In genomic region chr16:85529489-85530369, GRCh38 we compare ENCODE assay signal across 16 cellular contexts.
DNase-seq lines count a peak whose midpoint lies in the region; ATAC-seq and TF ChIP-seq lines count a peak whose summit lies in the region.
"Had no signal": no experiment of that assay in that cellular context is flagged by ENCODE, and none has a peak within 500 bp of the region (broad histone marks: within the 10 kb centered on the region; RNA-seq: fewer than 3 reads in every experiment).

No MANE protein-coding gene starts in this region.

- H2AK5ac ChIP-seq in neuronal stem cell (ENCODE audit: low read depth, low read length): no peak overlapping the region

- H3K27ac ChIP-seq in endodermal cell (ENCODE audit: low read depth, low read length) (no peak overlapping the region), neuronal stem cell (replicated peaks; ENCODE audit: low read length) (no peak overlapping the region)
- H3K27ac ChIP-seq: vagina had no signal

- H3K27me3 Mint-ChIP-seq in Caco-2 (ENCODE audit: insufficient read depth, unreplicated experiment) (no peaks in the 10 kb centered on the region), endodermal cell (ENCODE audit: insufficient read depth) (no peaks in the 10 kb centered on the region)

- peaks cover 67% of the 10 kb centered on the region for H3K4me1 ChIP-seq in Caco-2
- peaks cover 2% of the 10 kb centered on the region for H3K4me1 ChIP-seq in endodermal cell (ENCODE audit: control insufficient read depth, insufficient read depth, low read length)
- peaks cover 15 to 42% of the 10 kb centered on the region in 2 donors for H3K4me1 ChIP-seq in neuronal stem cell (ENCODE audit: control insufficient read depth in 2 of 2, insufficient read depth in 1 of 2, low read depth in 1 of 2, low read length in 2 of 2)
- no peaks in the 10 kb centered on the region for H3K4me1 ChIP-seq in mucosa of descending colon (ENCODE audit: low read depth)

- no peaks in the 10 kb centered on the region for H3K79me1 ChIP-seq in neuronal stem cell (ENCODE audit: low read depth, low read length)

- H2BK120ac ChIP-seq in neuronal stem cell (ENCODE audit: low read depth, low read length): no peak overlapping the region

- peak overlapping the region; percentile 13 for H3K27ac Mint-ChIP-seq in Caco-2 (ENCODE audit: unreplicated experiment)
- H3K27ac Mint-ChIP-seq in endodermal cell: no peak overlapping the region

- CTCF ChIA-PET in Caco-2 (lab: Charles Lee): interaction anchor here (0.6 to 2.8 kb wide), 7 partner anchors 9 to 80 kb away, joined by 3 to 12 read pairs (median 6); no protein-coding TSS in a partner anchor

- ATAC-seq in mucosa of descending colon (no peak), GM21367 (IDR thresholded peaks at IDR 0.05; ENCODE audit: unreplicated experiment) (no peak)
- ATAC-seq: sciatic nerve had no signal

- POLR2A ChIA-PET in Caco-2 (lab: Charles Lee): no interaction called here

- DNase-seq in Caco-2: no peak
- peak; percentile 97 for DNase-seq in NCI-H82 (lab: John Stamatoyannopoulos, UW)
- no peak for DNase-seq in endodermal cell
- DNase-seq in neuronal stem cell (ENCODE audit: low spot score): no peak
- DNase-seq in mucosa of descending colon: no peak
- no peak for DNase-seq in SKM-1 (lab: John Stamatoyannopoulos, UW; ENCODE audit: unreplicated experiment)
- no peak for DNase-seq in COR-L47 (lab: John Stamatoyannopoulos, UW)
- DNase-seq: aorta, hippocampal formation, Karpas-422, midbrain, NCI-H69, stomach had no signal

- no TSS peak for BruUV-seq in Caco-2 (replicated peaks; lab: Mats Ljungman, UMichigan)

- H3K9ac ChIP-seq in endodermal cell (ENCODE audit: extremely low read depth, low read length, poor library complexity, severe bottlenecking) (no peak overlapping the region), neuronal stem cell (ENCODE audit: low read depth, low read length, poor library complexity) (no peak overlapping the region)

- H3K4me3 ChIP-seq in Caco-2 (ENCODE audit: low read depth, low read length) (no peak overlapping the region), endodermal cell (ENCODE audit: low read length) (no peak overlapping the region), neuronal stem cell (ENCODE audit: low read length in 2 of 2) (no peak overlapping the region), mucosa of descending colon (no peak overlapping the region)
- H3K4me3 ChIP-seq: stomach, vagina had no signal

- no peak overlapping the region for H2BK5ac ChIP-seq in neuronal stem cell (ENCODE audit: low read length)

- H3K9me3 Mint-ChIP-seq in Caco-2 (ENCODE audit: unreplicated experiment) (no peaks in the 10 kb centered on the region), endodermal cell (no peaks in the 10 kb centered on the region)

- no peaks in the 10 kb centered on the region for H3K27me3 ChIP-seq in Caco-2 (replicated peaks; ENCODE audit: control insufficient read depth, insufficient read depth, low read length)
- H3K27me3 ChIP-seq in endodermal cell (ENCODE audit: control insufficient read depth, insufficient read depth, low read length, poor library complexity, severe bottlenecking): no peaks in the 10 kb centered on the region
- H3K27me3 ChIP-seq in neuronal stem cell (ENCODE audit: control insufficient read depth in 3 of 3, insufficient read depth in 3 of 3, low read depth in 1 of 3, low read length in 3 of 3): peaks cover 0 to 37% (median 0%) of the 10 kb centered on the region in 3 experiments
- H3K27me3 ChIP-seq: stomach, vagina had no signal

- no peak overlapping the region for H4K8ac ChIP-seq in neuronal stem cell (ENCODE audit: low read depth, low read length)

- no peak overlapping the region for H2BK15ac ChIP-seq in neuronal stem cell (ENCODE audit: low read length)

- H2AFZ ChIP-seq in neuronal stem cell (ENCODE audit: low read length): no peak overlapping the region

- H3K9me3 ChIP-seq in Caco-2 (no peaks in the 10 kb centered on the region), endodermal cell (ENCODE audit: control insufficient read depth, low read length) (no peaks in the 10 kb centered on the region), neuronal stem cell (replicated peaks in 1 of 2; ENCODE audit: control insufficient read depth in 2 of 2, insufficient read depth in 1 of 2, low read depth in 1 of 2, low read length in 2 of 2) (peaks cover 0 to 4% of the 10 kb centered on the region in 2 donors), mucosa of descending colon (no peaks in the 10 kb centered on the region)
- H3K9me3 ChIP-seq: stomach, vagina had no signal

- H3K23ac ChIP-seq in neuronal stem cell (ENCODE audit: low read depth, low read length, poor library complexity): peak overlapping the region; percentile 14

- no peak overlapping the region for H4K91ac ChIP-seq in neuronal stem cell (ENCODE audit: low read depth, low read length, poor library complexity)

- H3K36me3 Mint-ChIP-seq in Caco-2 (ENCODE audit: insufficient read depth, unreplicated experiment) (peaks cover 8% of the 10 kb centered on the region), endodermal cell (ENCODE audit: low read depth) (no peaks in the 10 kb centered on the region)

- H3K36me3 ChIP-seq in Caco-2 (ENCODE audit: control insufficient read depth, insufficient read depth, low read length): no peaks in the 10 kb centered on the region
- H3K36me3 ChIP-seq in endodermal cell (ENCODE audit: control insufficient read depth, insufficient read depth, low read length): no peaks in the 10 kb centered on the region
- H3K36me3 ChIP-seq in neuronal stem cell (replicated peaks in 1 of 2; ENCODE audit: control insufficient read depth in 2 of 2, insufficient read depth in 2 of 2, low read length in 2 of 2): no peaks in the 10 kb centered on the region
- H3K36me3 ChIP-seq in mucosa of descending colon (ENCODE audit: low read depth): no peaks in the 10 kb centered on the region
- H3K36me3 ChIP-seq: stomach, vagina had no signal

- H3K4me2 ChIP-seq in neuronal stem cell (ENCODE audit: insufficient read depth, low read length, poor library complexity, severe bottlenecking): no peak overlapping the region

- peak overlapping the region; percentile 28 for H3K14ac ChIP-seq in neuronal stem cell (ENCODE audit: low read length)

- peak overlapping the region; percentile 41 for H3K18ac ChIP-seq in neuronal stem cell (ENCODE audit: low read length)

- 90 to 96% methylated on average over 17 to 20 of the region's 20 CpGs for WGBS in endodermal cell (ENCODE audit: insufficient coverage in 1 of 2, insufficient read length in 1 of 2), 2 experiments
- WGBS in neuronal stem cell (ENCODE audit: extremely low coverage in 2 of 2, insufficient read length in 2 of 2, insufficient replicate concordance in 1 of 2), 2 donors: no CpG with 5 or more reads among the region's 20 CpGs

- no peak overlapping the region for H3K4ac ChIP-seq in neuronal stem cell (ENCODE audit: low read length)

- no peak overlapping the region for H2BK12ac ChIP-seq in neuronal stem cell (ENCODE audit: low read length)

- H3K4me3 Mint-ChIP-seq in Caco-2 (ENCODE audit: unreplicated experiment) (no peak overlapping the region), endodermal cell (no peak overlapping the region)

- TF ChIP-seq CTCF in Caco-2 (IDR thresholded peaks at IDR 0.05; ENCODE audit: insufficient read depth in 1 of 2, low read depth in 1 of 2, low read length in 1 of 2, severe bottlenecking in 1 of 2, unreplicated experiment in 1 of 2): peak in 1 of 2 experiments; percentile 27
- peak; percentile 55 for TF ChIP-seq CTCF in endodermal cell (conservative IDR thresholded peaks at IDR 0.05)
- no peak for TF ChIP-seq CTCF in mucosa of descending colon (IDR thresholded peaks at IDR 0.05)

- H3K4me1 Mint-ChIP-seq in Caco-2 (ENCODE audit: low read depth, unreplicated experiment) (peaks cover 39% of the 10 kb centered on the region), endodermal cell (peaks cover 21% of the 10 kb centered on the region)

- intact Hi-C loops in Caco-2 (cut with micrococcal nuclease; ENCODE audit: unreplicated experiment): no loop called here
- intact Hi-C loops in mucosa of descending colon (cut with DNase I, micrococcal nuclease): no loop called here
